Comparison of ENCODE assay signal across 15 cellular contexts in genomic region chr19:21147540-21147939, GRCh38. TPM values are rescaled to one million over a fixed set of nuclear protein-coding genes. Genes with fewer than 3 reads are reported as not detected.
A peak's percentile ranks its signal among the peaks of the same experiment; 100 is the strongest.
DNase-seq lines count a peak whose midpoint lies in the region; ATAC-seq and TF ChIP-seq lines count a peak whose summit lies in the region.
"Had no signal": no experiment of that assay in that cellular context is flagged by ENCODE, and none has a peak within 500 bp of the region (broad histone marks: within the 10 kb centered on the region; RNA-seq: fewer than 3 reads in every experiment).

No MANE protein-coding gene starts in this region.

- peaks cover 9% of the 10 kb centered on the region for H3K4me1 Mint-ChIP-seq in endodermal cell

- H3K9me3 ChIP-seq in endodermal cell (ENCODE audit: control insufficient read depth, low read length) (peaks cover 83% of the 10 kb centered on the region), smooth muscle cell (replicated peaks; ENCODE audit: low read depth) (no peaks in the 10 kb centered on the region), ascending aorta (no peaks in the 10 kb centered on the region)
- H3K9me3 ChIP-seq: Caco-2 had no signal

- DNase-seq in HCEC 1CT (peak; percentile 19), endodermal cell (no peak), fibroblast of mammary gland (ENCODE audit: low read depth) (peak; percentile 2), smooth muscle cell (lab: John Stamatoyannopoulos, UW; ENCODE audit: unreplicated experiment) (no peak), NCI-H82 treated with DMSO at 0.1 percent for 48 hours (lab: John Stamatoyannopoulos, UW; ENCODE audit: unreplicated experiment) (no peak), ascending aorta (ENCODE audit: low spot score in 2 of 2) (no peak), T-helper 1 cell (no peak)
- DNase-seq: Caco-2; CD8-positive, alpha-beta memory T cell; DND-41; GOT3; H9 had no signal

- peaks cover 93% of the 10 kb centered on the region for H3K36me3 Mint-ChIP-seq in endodermal cell (ENCODE audit: low read depth)

- H3K27me3 ChIP-seq in endodermal cell (ENCODE audit: control insufficient read depth, insufficient read depth, low read length, poor library complexity, severe bottlenecking) (no peaks in the 10 kb centered on the region), smooth muscle cell (ENCODE audit: low read depth) (no peaks in the 10 kb centered on the region), ascending aorta (no peaks in the 10 kb centered on the region)

- no peaks in the 10 kb centered on the region for H3K4me1 ChIP-seq in endodermal cell (ENCODE audit: control insufficient read depth, insufficient read depth, low read length)
- H3K4me1 ChIP-seq in smooth muscle cell (ENCODE audit: low read depth): peaks cover 7% of the 10 kb centered on the region
- H3K4me1 ChIP-seq in ascending aorta: peaks cover 0 to 5% of the 10 kb centered on the region in 2 donors
- H3K4me1 ChIP-seq: A549, Caco-2 had no signal

- 92% methylated on average over 1 of the region's 1 CpG; no CpG with 5 or more reads in 1 of the 2 experiments for WGBS in endodermal cell (ENCODE audit: insufficient coverage in 1 of 2, insufficient read length in 1 of 2), 2 experiments
- WGBS in smooth muscle cell (ENCODE audit: low lambda C conversion rate): 100% methylated on average over 1 of the region's 1 CpG

- H3K4me3 ChIP-seq in endodermal cell (ENCODE audit: low read length) (peak overlapping the region; percentile 63), fibroblast of mammary gland (ENCODE audit: control insufficient read depth, low read depth, low read length) (no peak overlapping the region), smooth muscle cell (no peak overlapping the region), ascending aorta (no peak overlapping the region)
- H3K4me3 ChIP-seq: A549 had no signal

- no peaks in the 10 kb centered on the region for H3F3A ChIP-seq in smooth muscle cell (ENCODE audit: low read depth)

- no peak overlapping the region for H2AFZ ChIP-seq in smooth muscle cell (ENCODE audit: low read depth)

- no peak for ATAC-seq in HG03469 (IDR thresholded peaks at IDR 0.05; ENCODE audit: unreplicated experiment)
- ATAC-seq: A549 had no signal

- peaks cover 60% of the 10 kb centered on the region for H3K9me3 Mint-ChIP-seq in endodermal cell
- H3K9me3 Mint-ChIP-seq: CD8-positive, alpha-beta memory T cell; IgD-negative memory B cell had no signal

- intact Hi-C loops in ascending aorta (cut with DNase I): loop anchor here (10.0 kb wide), 2 partner anchors 177 to 493 kb away; partner anchors contain the start of gene ZNF708

- H3K27ac ChIP-seq in endodermal cell (ENCODE audit: low read depth, low read length) (no peak overlapping the region), smooth muscle cell (ENCODE audit: low read depth) (peak overlapping the region; percentile 38), ascending aorta (no peak overlapping the region)
- H3K27ac ChIP-seq: A549 had no signal

- no peaks in the 10 kb centered on the region for H3K27me3 Mint-ChIP-seq in endodermal cell (ENCODE audit: insufficient read depth)
- H3K27me3 Mint-ChIP-seq: CD8-positive, alpha-beta memory T cell; IgD-negative memory B cell had no signal

- H3K4me2 ChIP-seq in smooth muscle cell: no peak overlapping the region
- H3K4me2 ChIP-seq: A549 had no signal

- H3K27ac Mint-ChIP-seq in endodermal cell: no peak overlapping the region
- H3K27ac Mint-ChIP-seq: IgD-negative memory B cell had no signal

- no peak for TF ChIP-seq CTCF in endodermal cell (conservative IDR thresholded peaks at IDR 0.05)
- no peak for TF ChIP-seq CTCF in fibroblast of mammary gland (conservative IDR thresholded peaks at IDR 0.05; ENCODE audit: control insufficient read depth, insufficient read depth, low read depth, low read length)
- no peak for TF ChIP-seq CTCF in smooth muscle cell (IDR thresholded peaks at IDR 0.05; ENCODE audit: borderline replicate concordance, insufficient read depth, poor library complexity, severe bottlenecking)
- TF ChIP-seq CTCF in ascending aorta (IDR thresholded peaks at IDR 0.05): no peak

- H3K9ac ChIP-seq in endodermal cell (ENCODE audit: extremely low read depth, low read length, poor library complexity, severe bottlenecking): no peak overlapping the region
- H3K9ac ChIP-seq in smooth muscle cell (ENCODE audit: low read depth): no peak overlapping the region

- no peak overlapping the region for H3K4me3 Mint-ChIP-seq in endodermal cell
- H3K4me3 Mint-ChIP-seq: H9 had no signal

- H4K20me1 ChIP-seq in smooth muscle cell (ENCODE audit: low read depth): no peaks in the 10 kb centered on the region

- H3K36me3 ChIP-seq in endodermal cell (ENCODE audit: control insufficient read depth, insufficient read depth, low read length) (peaks cover 94% of the 10 kb centered on the region), smooth muscle cell (ENCODE audit: low read depth) (peaks cover 42% of the 10 kb centered on the region), ascending aorta (peaks cover 14 to 34% of the 10 kb centered on the region in 2 donors)

- peaks cover 62% of the 10 kb centered on the region for H3K79me2 ChIP-seq in smooth muscle cell (ENCODE audit: low read depth)

RNA-seq across cellular contexts. Expression of gene ZNF431, which starts 5.7 kb away (rescaled TPM):
- 10 to 100 TPM; 34.6 to 39.0 TPM for total RNA-seq in endodermal cell
- polyA plus RNA-seq in endodermal cell (2013, experiment 1 of 2): 18.1 TPM
- polyA plus RNA-seq in endodermal cell (2013, experiment 2 of 2): 20.1 TPM
- total RNA-seq in smooth muscle cell: 13.9 and 14.7 TPM in 2 replicates
- 5.2 and 9.2 TPM in 2 replicates for polyA plus RNA-seq in smooth muscle cell
- total RNA-seq in ascending aorta: 10.2 TPM

Comparison
In these comparisons a context has a peak if more than half of its experiments do, and no peak if none do; other contexts are left out.
1. DNase-seq: peak in HCEC 1CT (single experiment) and fibroblast of mammary gland (single experiment); none in endodermal cell (single experiment), smooth muscle cell (single experiment), NCI-H82 treated with DMSO at 0.1 percent for 48 hours (single experiment), ascending aorta (0 of 2) and T-helper 1 cell (0 of 5).